Comparison of ENCODE assay signal across 15 cellular contexts in the genomic region with DNA sequence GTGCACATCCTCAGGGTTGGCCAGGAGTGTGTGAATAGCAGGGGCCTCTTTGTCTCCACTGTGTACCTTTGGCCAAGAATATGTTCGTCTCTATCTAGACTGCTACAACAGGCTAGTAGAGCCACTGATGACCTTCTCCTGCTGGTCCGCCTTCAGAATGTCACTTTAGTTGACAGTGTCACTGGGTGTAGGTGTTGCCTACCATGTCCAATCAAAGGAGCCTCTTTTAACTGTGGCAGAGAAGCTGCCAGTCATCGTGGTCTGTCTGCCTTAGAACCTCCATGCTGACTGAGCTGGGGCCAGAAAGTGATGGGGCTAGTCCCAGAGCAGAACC. TPM values are rescaled to one million over a fixed set of nuclear protein-coding genes. Genes with fewer than 3 reads are reported as not detected.
DNase-seq lines count a peak whose midpoint lies in the region; ATAC-seq lines count a peak whose summit lies in the region.
"Had no signal": no experiment of that assay in that cellular context is flagged by ENCODE, and none has a peak within 500 bp of the region (broad histone marks: within the 10 kb centered on the region; RNA-seq: fewer than 3 reads in every experiment).

No MANE protein-coding gene starts in this region.

- peaks cover 51% of the 10 kb centered on the region for H3K4me1 Mint-ChIP-seq in activated CD4-positive, alpha-beta T cell treated with anti-CD3 and anti-CD28 coated beads, Interleukin-2, amount 10 ng/mL, durations not matched to agents 24 days and 14 days
- H3K4me1 Mint-ChIP-seq in activated T-cell treated with anti-CD3 and anti-CD28 coated beads, Interleukin-2, amount 50 U/mL, for 72 hours (ENCODE audit: low read depth): peaks cover 43% of the 10 kb centered on the region
- peaks cover 28 to 69% (median 55%) of the 10 kb centered on the region in 7 donors for H3K4me1 Mint-ChIP-seq in naive thymus-derived CD4-positive, alpha-beta T cell

- no peaks in the 10 kb centered on the region for H3K27me3 Mint-ChIP-seq in activated CD4-positive, alpha-beta T cell treated with anti-CD3 and anti-CD28 coated beads, Interleukin-2, amount 10 ng/mL, durations not matched to agents 24 days and 14 days
- H3K27me3 Mint-ChIP-seq in activated T-cell treated with anti-CD3 and anti-CD28 coated beads, Interleukin-2, amount 50 U/mL, for 72 hours (ENCODE audit: low read depth): no peaks in the 10 kb centered on the region
- no peaks in the 10 kb centered on the region for H3K27me3 Mint-ChIP-seq in naive thymus-derived CD4-positive, alpha-beta T cell
- H3K27me3 Mint-ChIP-seq: CD4-positive, alpha-beta T cell had no signal

- peaks cover 44% of the 10 kb centered on the region for H3K36me3 Mint-ChIP-seq in activated CD4-positive, alpha-beta T cell treated with anti-CD3 and anti-CD28 coated beads, Interleukin-2, amount 10 ng/mL, durations not matched to agents 24 days and 14 days (ENCODE audit: low read depth)
- peaks cover 0 to 11% of the 10 kb centered on the region in 2 donors for H3K36me3 Mint-ChIP-seq in activated T-cell treated with anti-CD3 and anti-CD28 coated beads, Interleukin-2, amount 50 U/mL, for 72 hours (ENCODE audit: insufficient read depth in 2 of 2)
- H3K36me3 Mint-ChIP-seq in naive thymus-derived CD4-positive, alpha-beta T cell: peaks cover 0 to 64% (median 31%) of the 10 kb centered on the region in 5 donors

- no peak overlapping the region for H3K27ac ChIP-seq in naive thymus-derived CD4-positive, alpha-beta T cell (ENCODE audit: low read depth, low read length)
- H3K27ac ChIP-seq: breast epithelium, transverse colon had no signal

- H3K4me3 ChIP-seq in naive thymus-derived CD4-positive, alpha-beta T cell (ENCODE audit: low read length): no peak overlapping the region
- H3K4me3 ChIP-seq: breast epithelium, transverse colon had no signal

- H3K27me3 ChIP-seq in naive thymus-derived CD4-positive, alpha-beta T cell (ENCODE audit: control insufficient read depth in 2 of 2, insufficient read depth in 2 of 2, low read length in 2 of 2): no peaks in the 10 kb centered on the region
- H3K27me3 ChIP-seq: breast epithelium, transverse colon had no signal

- ATAC-seq in HG02610 (IDR thresholded peaks at IDR 0.05; ENCODE audit: unreplicated experiment) (peak; percentile 50), GM19035 (IDR thresholded peaks at IDR 0.05; ENCODE audit: unreplicated experiment) (no peak), HG03460 (IDR thresholded peaks at IDR 0.05; ENCODE audit: unreplicated experiment) (no peak)
- peak; percentile 86 to 88 for ATAC-seq in activated T-cell treated with anti-CD3 and anti-CD28 coated beads, Interleukin-2, amount 50 U/mL, for 72 hours (replicated peaks in 1 of 2)
- ATAC-seq in naive thymus-derived CD4-positive, alpha-beta T cell: peak; percentile 32

- POLR2A ChIA-PET in naive thymus-derived CD4-positive, alpha-beta T cell (lab: Charles Lee): no interaction called here

- CTCF ChIA-PET in naive thymus-derived CD4-positive, alpha-beta T cell (lab: Charles Lee): no interaction called here

- peaks cover 0 to 13% (median 0%) of the 10 kb centered on the region in 3 experiments for H3K36me3 ChIP-seq in naive thymus-derived CD4-positive, alpha-beta T cell (ENCODE audit: control insufficient read depth in 2 of 3, insufficient read depth in 3 of 3, low read length in 3 of 3)
- H3K36me3 ChIP-seq: breast epithelium, transverse colon had no signal

- H3K4me3 Mint-ChIP-seq in activated CD4-positive, alpha-beta T cell treated with anti-CD3 and anti-CD28 coated beads, Interleukin-2, amount 10 ng/mL, durations not matched to agents 24 days and 14 days: peak overlapping the region; percentile 2
- H3K4me3 Mint-ChIP-seq in activated T-cell treated with anti-CD3 and anti-CD28 coated beads, Interleukin-2, amount 50 U/mL, for 72 hours: peak overlapping the region; percentile 23 to 49
- H3K4me3 Mint-ChIP-seq in naive thymus-derived CD4-positive, alpha-beta T cell: peak overlapping the region in 1 of 10 donors; percentile 2
- H3K4me3 Mint-ChIP-seq: CD4-positive, alpha-beta T cell had no signal

- H3K27ac Mint-ChIP-seq in activated CD4-positive, alpha-beta T cell treated with anti-CD3 and anti-CD28 coated beads, Interleukin-2, amount 10 ng/mL, durations not matched to agents 24 days and 14 days: peak overlapping the region; percentile 85
- peak overlapping the region; percentile 55 for H3K27ac Mint-ChIP-seq in activated T-cell treated with anti-CD3 and anti-CD28 coated beads, Interleukin-2, amount 50 U/mL, for 72 hours
- H3K27ac Mint-ChIP-seq in naive thymus-derived CD4-positive, alpha-beta T cell: peak overlapping the region in 2 of 9 donors; percentile 6 to 15
- H3K27ac Mint-ChIP-seq: CD4-positive, alpha-beta T cell had no signal

- no peaks in the 10 kb centered on the region for H3K9me3 Mint-ChIP-seq in activated CD4-positive, alpha-beta T cell treated with anti-CD3 and anti-CD28 coated beads, Interleukin-2, amount 10 ng/mL, durations not matched to agents 24 days and 14 days
- no peaks in the 10 kb centered on the region for H3K9me3 Mint-ChIP-seq in activated T-cell treated with anti-CD3 and anti-CD28 coated beads, Interleukin-2, amount 50 U/mL, for 72 hours
- H3K9me3 Mint-ChIP-seq in naive thymus-derived CD4-positive, alpha-beta T cell: peaks cover 0 to 2% (median 0%) of the 10 kb centered on the region in 11 donors
- H3K9me3 Mint-ChIP-seq: CD4-positive, alpha-beta T cell had no signal

- peak; percentile 62 for DNase-seq in activated CD4-positive, alpha-beta T cell treated with anti-CD3 and anti-CD28 coated beads, Interleukin-2, amount 10 ng/mL, durations not matched to agents 24 days and 14 days
- DNase-seq in activated CD4-positive, alpha-beta T cell treated with anti-CD3 and anti-CD28 coated beads, Interleukin-2, amount 50 U/mL, for 4 hours: no peak
- peak; percentile 29 to 43 for DNase-seq in activated T-cell treated with anti-CD3 and anti-CD28 coated beads, Interleukin-2, amount 50 U/mL, for 72 hours
- DNase-seq in naive thymus-derived CD4-positive, alpha-beta T cell: no peak
- DNase-seq in NCI-H524 (lab: John Stamatoyannopoulos, UW): no peak
- DNase-seq: activated gamma-delta T cell treated with Interleukin-2 at 50 U/mL for 16 hours; CD4-positive, alpha-beta T cell; hypothalamus; NCI-H1436 treated with DMSO at 0.1 percent for 48 hours; NCI-H446 treated with DMSO at 0.1 percent for 48 hours; transverse colon had no signal

- H3K4me1 ChIP-seq in naive thymus-derived CD4-positive, alpha-beta T cell (ENCODE audit: control insufficient read depth in 2 of 2, insufficient read depth in 2 of 2, low read length in 2 of 2): peaks cover 0 to 4% of the 10 kb centered on the region in 2 donors
- H3K4me1 ChIP-seq: breast epithelium, transverse colon had no signal

- intact Hi-C loops in activated CD4-positive, alpha-beta T cell treated with anti-CD3 and anti-CD28 coated beads, Interleukin-2, amount 10 ng/mL, durations not matched to agents 24 days and 14 days (cut with micrococcal nuclease): loop anchor here (1.0 to 2.0 kb wide), 2 partner anchors 41 to 68 kb away; partner anchors contain the start of genes ACAA1 and OXSR1
- intact Hi-C loops in naive thymus-derived CD4-positive, alpha-beta T cell (cut with micrococcal nuclease): loop anchor here in 1 of 2 donors (5.0 kb wide), 2 partner anchors 38 to 68 kb away; partner anchors contain the start of genes ACAA1, MYD88 and OXSR1

- H3K9me3 ChIP-seq in naive thymus-derived CD4-positive, alpha-beta T cell (ENCODE audit: control insufficient read depth in 2 of 3, low read length in 3 of 3): no peaks in the 10 kb centered on the region
- H3K9me3 ChIP-seq: breast epithelium, transverse colon had no signal

RNA-seq across cellular contexts. Expression of gene OXSR1, which starts 40.1 kb away (rescaled TPM):
- 56.4 and 58.3 TPM in 2 replicates for total RNA-seq in activated CD4-positive, alpha-beta T cell treated with anti-CD3 and anti-CD28 coated beads, Interleukin-2, amount 10 ng/mL, durations not matched to agents 24 days and 14 days
- 10 to 100 TPM; 46.3 to 51.8 TPM for total RNA-seq in activated T-cell treated with anti-CD3 and anti-CD28 coated beads, Interleukin-2, amount 50 U/mL, for 72 hours
- total RNA-seq in naive thymus-derived CD4-positive, alpha-beta T cell: 10 to 100 TPM; 35.0 to 59.7 (median 38.8) TPM
- 10 to 100 TPM; 12.3 to 14.4 TPM for polyA plus RNA-seq in naive thymus-derived CD4-positive, alpha-beta T cell

Comparison
In these comparisons a context has a peak if more than half of its experiments do, and no peak if none do; other contexts are left out.
1. DNase-seq: peak in activated CD4-positive, alpha-beta T cell treated with anti-CD3 and anti-CD28 coated beads, Interleukin-2, amount 10 ng/mL, durations not matched to agents 24 days and 14 days (single experiment) and activated T-cell treated with anti-CD3 and anti-CD28 coated beads, Interleukin-2, amount 50 U/mL, for 72 hours (2 of 2); none in activated CD4-positive, alpha-beta T cell treated with anti-CD3 and anti-CD28 coated beads, Interleukin-2, amount 50 U/mL, for 4 hours (0 of 2), naive thymus-derived CD4-positive, alpha-beta T cell (0 of 9) and NCI-H524 (0 of 2).
2. ATAC-seq: peak in HG02610 (single experiment), activated T-cell treated with anti-CD3 and anti-CD28 coated beads, Interleukin-2, amount 50 U/mL, for 72 hours (2 of 2) and naive thymus-derived CD4-positive, alpha-beta T cell (single experiment); none in GM19035 (single experiment) and HG03460 (single experiment).